In genomic region chr2:24659862-24660261, GRCh38 we compare ENCODE assay signal across 15 cellular contexts.
DNase-seq lines count a peak whose midpoint lies in the region; TF ChIP-seq lines count a peak whose summit lies in the region.
"Had no signal": no experiment of that assay in that cellular context is flagged by ENCODE, and none has a peak within 500 bp of the region (broad histone marks: within the 10 kb centered on the region; RNA-seq: fewer than 3 reads in every experiment).

No MANE protein-coding gene starts in this region.

- H3K36me3 Mint-ChIP-seq in nephron progenitor cell (ENCODE audit: low read depth) = peaks cover 5% of the 10 kb centered on the region
- H3K36me3 Mint-ChIP-seq in Caco-2 (ENCODE audit: insufficient read depth, unreplicated experiment) = no peaks in the 10 kb centered on the region

- H3K4me1 Mint-ChIP-seq in nephron progenitor cell (peaks cover 20% of the 10 kb centered on the region), Caco-2 (ENCODE audit: low read depth, unreplicated experiment) (peaks cover 6% of the 10 kb centered on the region)

- H3K4me3 Mint-ChIP-seq in nephron progenitor cell (no peak overlapping the region), Caco-2 (ENCODE audit: unreplicated experiment) (no peak overlapping the region)
- H3K4me3 Mint-ChIP-seq: H9 had no signal

- POLR2A ChIA-PET in Caco-2 (lab: Charles Lee) = no interaction called here

- H3K27me3 Mint-ChIP-seq in nephron progenitor cell (ENCODE audit: low read depth, poor library complexity) (no peaks in the 10 kb centered on the region), Caco-2 (ENCODE audit: insufficient read depth, unreplicated experiment) (no peaks in the 10 kb centered on the region)

- H3K27me3 ChIP-seq in Caco-2 (replicated peaks; ENCODE audit: control insufficient read depth, insufficient read depth, low read length) = no peaks in the 10 kb centered on the region
- H3K27me3 ChIP-seq in H7 (ENCODE audit: control insufficient read depth, insufficient read depth, low read length) = no peaks in the 10 kb centered on the region
- H3K27me3 ChIP-seq: BLaER1 treated with 17β-estradiol and CSF1 and Interleukin-3, amounts not matched to agents 10 nM and 100 nM had no signal

- H3K27ac Mint-ChIP-seq in nephron progenitor cell (peak overlapping the region; percentile 14), Caco-2 (ENCODE audit: unreplicated experiment) (no peak overlapping the region)

- TF ChIP-seq CTCF in nephron progenitor cell (IDR thresholded peaks at IDR 0.05) = no peak
- TF ChIP-seq CTCF in Caco-2 (IDR thresholded peaks at IDR 0.05; ENCODE audit: insufficient read depth in 1 of 2, low read depth in 1 of 2, low read length in 1 of 2, severe bottlenecking in 1 of 2, unreplicated experiment in 1 of 2) = no peak

- no TSS peak for BruUV-seq in Caco-2 (replicated peaks; lab: Mats Ljungman, UMichigan)

- CTCF ChIA-PET in Caco-2 (lab: Charles Lee) = no interaction called here

- H3K9me3 Mint-ChIP-seq in nephron progenitor cell (no peaks in the 10 kb centered on the region), Caco-2 (ENCODE audit: unreplicated experiment) (no peaks in the 10 kb centered on the region)
- H3K9me3 Mint-ChIP-seq: H9 had no signal

- no peaks in the 10 kb centered on the region for H3K4me1 ChIP-seq in Caco-2

- H3K9me3 ChIP-seq in Caco-2 = no peaks in the 10 kb centered on the region
- H3K9me3 ChIP-seq: BLaER1 treated with 17β-estradiol and CSF1 and Interleukin-3, amounts not matched to agents 10 nM and 100 nM had no signal

- peak; percentile 58 for DNase-seq in NCI-H2171 treated with DMSO at 0.1 percent for 48 hours (lab: John Stamatoyannopoulos, UW)
- no peak for DNase-seq in NCI-H2171 (lab: John Stamatoyannopoulos, UW)
- peak; percentile 5 for DNase-seq in NCI-H1417 treated with DMSO at 0.1 percent for 48 hours (lab: John Stamatoyannopoulos, UW)
- DNase-seq in NCI-H69 (lab: John Stamatoyannopoulos, UW) = peak; percentile 72
- DNase-seq in nephron progenitor cell = no peak
- DNase-seq in Caco-2 = no peak
- DNase-seq in H7 = no peak
- no peak for DNase-seq in NCI-H748 treated with DMSO at 0.1 percent for 48 hours (lab: John Stamatoyannopoulos, UW)
- DNase-seq: H9, Karpas-422, MM.1S, NCI-H1105 treated with DMSO at 0.1 percent for 48 hours, NCI-H2081, NCI-H526 treated with DMSO at 0.1 percent for 48 hours had no signal

- H3K4me3 ChIP-seq in Caco-2 (ENCODE audit: low read depth, low read length) (no peak overlapping the region), H7 (ENCODE audit: insufficient read depth, low read depth, low read length) (no peak overlapping the region)
- H3K4me3 ChIP-seq: BLaER1 treated with 17β-estradiol and CSF1 and Interleukin-3, amounts not matched to agents 10 nM and 100 nM had no signal

- H3K36me3 ChIP-seq in Caco-2 (ENCODE audit: control insufficient read depth, insufficient read depth, low read length) (no peaks in the 10 kb centered on the region), H7 (replicated peaks; ENCODE audit: control insufficient read depth, insufficient read depth, low read length) (no peaks in the 10 kb centered on the region; the same call in 1 of the 2 replicates)

- intact Hi-C loops in Caco-2 (cut with micrococcal nuclease; ENCODE audit: unreplicated experiment) = no loop called here

Comparison
In these comparisons a context has a peak if more than half of its experiments do, and no peak if none do; other contexts are left out.
1. DNase-seq: peak in NCI-H2171 treated with DMSO at 0.1 percent for 48 hours (single experiment), NCI-H1417 treated with DMSO at 0.1 percent for 48 hours (single experiment) and NCI-H69 (single experiment); none in NCI-H2171 (single experiment), nephron progenitor cell (single experiment), Caco-2 (0 of 2), H7 (single experiment) and NCI-H748 treated with DMSO at 0.1 percent for 48 hours (single experiment).